In genomic region chr2:188308483-188308882, GRCh38 we compare ENCODE assay signal across 28 cellular contexts. TPM values are rescaled to one million over a fixed set of nuclear protein-coding genes. Genes with fewer than 3 reads are reported as not detected.
"Had no signal": no experiment of that assay in that cellular context is flagged by ENCODE, and none has a peak within 500 bp of the region (broad histone marks: within the 10 kb centered on the region; RNA-seq: fewer than 3 reads in every experiment).

No MANE protein-coding gene starts in this region.

- H3K36me3 Mint-ChIP-seq: activated CD8-positive, alpha-beta memory T cell treated with anti-CD3 and anti-CD28 coated beads, Interleukin-2, amount 10 ng/mL, durations not matched to agents 7 days and 5 days; activated naive CD4-positive, alpha-beta T cell treated with anti-CD3 and anti-CD28 coated beads, Interleukin-2, amount 50 U/mL, for 72 hours had no signal

- H3K4me1 ChIP-seq: Peyer's patch had no signal

- H3K4me1 Mint-ChIP-seq: activated B cell treated with CpG ODN at 0.5 μM for 24 hours; activated CD4-positive, alpha-beta T cell treated with anti-CD3 and anti-CD28 coated beads, Interleukin-2, amount 10 ng/mL, durations not matched to agents 24 days and 14 days; activated CD8-positive, alpha-beta memory T cell treated with anti-CD3 and anti-CD28 coated beads, Interleukin-2, amount 10 ng/mL, durations not matched to agents 7 days and 5 days; activated naive CD8-positive, alpha-beta T cell treated with anti-CD3 and anti-CD28 coated beads, Interleukin-2, amount 50 U/mL, for 24 hours had no signal

- H3K27me3 Mint-ChIP-seq: activated B cell treated with CpG ODN at 0.5 μM for 24 hours; activated CD4-positive, alpha-beta T cell treated with anti-CD3 and anti-CD28 coated beads, Interleukin-2, amount 10 ng/mL, durations not matched to agents 24 days and 14 days; activated CD8-positive, alpha-beta memory T cell treated with anti-CD3 and anti-CD28 coated beads, Interleukin-2, amount 10 ng/mL, durations not matched to agents 7 days and 5 days; activated naive CD8-positive, alpha-beta T cell treated with anti-CD3 and anti-CD28 coated beads, Interleukin-2, amount 50 U/mL, for 24 hours; activated T-cell treated with anti-CD3 and anti-CD28 coated beads, Interleukin-2, amount 50 U/mL, for 24 hours had no signal

- H3K36me3 ChIP-seq: brain microvascular endothelial cell, cardiac muscle cell, Peyer's patch had no signal

- H3K27ac ChIP-seq: brain microvascular endothelial cell, cardiac muscle cell, Peyer's patch, RWPE1, SJCRH30 had no signal

- ATAC-seq: activated CD8-positive, alpha-beta memory T cell treated with anti-CD3 and anti-CD28 coated beads, Interleukin-2, amount 10 ng/mL, durations not matched to agents 7 days and 5 days; activated naive CD4-positive, alpha-beta T cell treated with anti-CD3 and anti-CD28 coated beads, Interleukin-2, amount 50 U/mL, for 72 hours; activated naive CD8-positive, alpha-beta T cell treated with anti-CD3 and anti-CD28 coated beads, Interleukin-2, amount 50 U/mL, for 24 hours had no signal

- H3K27me3 ChIP-seq: brain microvascular endothelial cell, cardiac muscle cell, Peyer's patch, SJCRH30 had no signal

- H3K4me3 Mint-ChIP-seq: activated B cell treated with CpG ODN at 0.5 μM for 24 hours; activated CD4-positive, alpha-beta T cell treated with anti-CD3 and anti-CD28 coated beads, Interleukin-2, amount 10 ng/mL, durations not matched to agents 24 days and 14 days; activated CD8-positive, alpha-beta memory T cell treated with anti-CD3 and anti-CD28 coated beads, Interleukin-2, amount 10 ng/mL, durations not matched to agents 7 days and 5 days; activated naive CD8-positive, alpha-beta T cell treated with anti-CD3 and anti-CD28 coated beads, Interleukin-2, amount 50 U/mL, for 24 hours; activated T-cell treated with anti-CD3 and anti-CD28 coated beads, Interleukin-2, amount 50 U/mL, for 24 hours; activated T-helper 1 cell treated with anti-CD3 and anti-CD28 coated beads, Interleukin-12 subunit alpha, Interleukin-12 subunit beta, Interleukin-2, Interleukin-4 antibody, amounts not matched to agents 30 ng/mL and 10 ng/mL and 1 ng/mL, durations not matched to agents 14 hours and 24 hours and 36 hours; T-helper 1 cell treated with Interleukin-12 subunit alpha and Interleukin-12 subunit beta and Interleukin-4 antibody, amounts not matched to agents 30 μg/mL and 1 μg/mL, for 36 hours had no signal

- H3K27ac Mint-ChIP-seq: activated B cell treated with CpG ODN at 0.5 μM for 24 hours; activated CD4-positive, alpha-beta T cell treated with anti-CD3 and anti-CD28 coated beads, Interleukin-2, amount 10 ng/mL, durations not matched to agents 24 days and 14 days; activated CD8-positive, alpha-beta memory T cell treated with anti-CD3 and anti-CD28 coated beads, Interleukin-2, amount 10 ng/mL, durations not matched to agents 7 days and 5 days; activated naive CD4-positive, alpha-beta T cell treated with anti-CD3 and anti-CD28 coated beads, Interleukin-2, amount 50 U/mL, for 72 hours; activated naive CD8-positive, alpha-beta T cell treated with anti-CD3 and anti-CD28 coated beads, Interleukin-2, amount 50 U/mL, for 24 hours; activated T-cell treated with anti-CD3 and anti-CD28 coated beads, Interleukin-2, amount 50 U/mL, for 24 hours; activated T-helper 1 cell treated with anti-CD3 and anti-CD28 coated beads, Interleukin-12 subunit alpha, Interleukin-12 subunit beta, Interleukin-2, Interleukin-4 antibody, amounts not matched to agents 30 ng/mL and 10 ng/mL and 1 ng/mL, durations not matched to agents 14 hours and 24 hours and 36 hours; T-helper 1 cell treated with Interleukin-12 subunit alpha and Interleukin-12 subunit beta and Interleukin-4 antibody, amounts not matched to agents 30 μg/mL and 1 μg/mL, for 36 hours had no signal

- DNase-seq: activated B cell treated with CpG ODN at 0.5 μM for 24 hours; activated CD4-positive, alpha-beta T cell treated with anti-CD3 and anti-CD28 coated beads for 1 hour; activated CD4-positive, alpha-beta T cell treated with anti-CD3 and anti-CD28 coated beads, Interleukin-2, amount 10 ng/mL, durations not matched to agents 24 days and 14 days; activated CD4-positive, alpha-beta T cell treated with anti-CD3 and anti-CD28 coated beads, Interleukin-2, amount 50 U/mL, for 48 hours; activated CD8-positive, alpha-beta memory T cell treated with anti-CD3 and anti-CD28 coated beads, Interleukin-2, amount 10 ng/mL, durations not matched to agents 7 days and 5 days; activated effector memory CD4-positive, alpha-beta T cell treated with Interleukin-2 at 50 U/mL for 16 hours; activated naive CD4-positive, alpha-beta T cell; activated naive CD8-positive, alpha-beta T cell treated with anti-CD3 and anti-CD28 coated beads, Interleukin-2, amount 50 U/mL, for 24 hours; activated T-cell treated with anti-CD3 and anti-CD28 coated beads, Interleukin-2, amount 50 U/mL, for 24 hours; amygdala; brain microvascular endothelial cell; MM.1S; NCI-H1105; NCI-H1436; NCI-H187; NCI-H2081; NCI-H510A treated with DMSO at 0.1 percent for 48 hours; NCI-H69; NK-92 treated with Interleukin-12 subunit alpha and Interleukin-12 subunit beta, amount 100 ng/mL, for 24 hours; OCI-M1; Peyer's patch; Right ventricle myocardium superior; SJCRH30 had no signal

- H3K9me3 Mint-ChIP-seq: activated B cell treated with CpG ODN at 0.5 μM for 24 hours; activated CD4-positive, alpha-beta T cell treated with anti-CD3 and anti-CD28 coated beads, Interleukin-2, amount 10 ng/mL, durations not matched to agents 24 days and 14 days; activated naive CD4-positive, alpha-beta T cell treated with anti-CD3 and anti-CD28 coated beads, Interleukin-2, amount 50 U/mL, for 72 hours; activated naive CD8-positive, alpha-beta T cell treated with anti-CD3 and anti-CD28 coated beads, Interleukin-2, amount 50 U/mL, for 24 hours; activated T-helper 1 cell treated with anti-CD3 and anti-CD28 coated beads, Interleukin-12 subunit alpha, Interleukin-12 subunit beta, Interleukin-2, Interleukin-4 antibody, amounts not matched to agents 30 ng/mL and 10 ng/mL and 1 ng/mL, durations not matched to agents 14 hours and 24 hours and 36 hours; T-helper 1 cell treated with Interleukin-12 subunit alpha and Interleukin-12 subunit beta and Interleukin-4 antibody, amounts not matched to agents 30 μg/mL and 1 μg/mL, for 36 hours had no signal

- H3K9me3 ChIP-seq: Peyer's patch had no signal

- H3K4me3 ChIP-seq: cardiac muscle cell, Peyer's patch, SJCRH30 had no signal

RNA-seq across cellular contexts. Expression of gene GULP1, which starts 16.8 kb away (rescaled TPM):
- total RNA-seq: activated B cell treated with CpG ODN at 0.5 μM for 24 hours; activated CD4-positive, alpha-beta T cell treated with anti-CD3 and anti-CD28 coated beads, Interleukin-2, amount 10 ng/mL, durations not matched to agents 24 days and 14 days; activated CD8-positive, alpha-beta memory T cell treated with anti-CD3 and anti-CD28 coated beads, Interleukin-2, amount 10 ng/mL, durations not matched to agents 7 days and 5 days; activated naive CD4-positive, alpha-beta T cell treated with anti-CD3 and anti-CD28 coated beads, Interleukin-2, amount 50 U/mL, for 72 hours; activated T-helper 1 cell treated with anti-CD3 and anti-CD28 coated beads, Interleukin-12 subunit alpha, Interleukin-12 subunit beta, Interleukin-2, Interleukin-4 antibody, amounts not matched to agents 30 ng/mL and 10 ng/mL and 1 ng/mL, durations not matched to agents 14 hours and 24 hours and 36 hours had no signal
